Comparison of ENCODE assay signal across 1 cellular context in genomic region chr2:226031078-226031937, GRCh38.
TF ChIP-seq lines count a peak whose summit lies in the region.

No MANE protein-coding gene starts in this region.

TF ChIP-seq in HepG2, 621 proteins besides CTCF, POLR2A, EP300 and RAD21 (continued from another document and continues in another):
- TF ChIP-seq SIN3B (IDR thresholded peaks at IDR 0.05; ENCODE audit: low read length), result no peak
- peak; percentile 100 for TF ChIP-seq ZNF292 (CRISPR knock-in tag; IDR thresholded peaks at IDR 0.05; ENCODE audit: borderline replicate concordance, low read depth)
- TF ChIP-seq, protein P1, sequence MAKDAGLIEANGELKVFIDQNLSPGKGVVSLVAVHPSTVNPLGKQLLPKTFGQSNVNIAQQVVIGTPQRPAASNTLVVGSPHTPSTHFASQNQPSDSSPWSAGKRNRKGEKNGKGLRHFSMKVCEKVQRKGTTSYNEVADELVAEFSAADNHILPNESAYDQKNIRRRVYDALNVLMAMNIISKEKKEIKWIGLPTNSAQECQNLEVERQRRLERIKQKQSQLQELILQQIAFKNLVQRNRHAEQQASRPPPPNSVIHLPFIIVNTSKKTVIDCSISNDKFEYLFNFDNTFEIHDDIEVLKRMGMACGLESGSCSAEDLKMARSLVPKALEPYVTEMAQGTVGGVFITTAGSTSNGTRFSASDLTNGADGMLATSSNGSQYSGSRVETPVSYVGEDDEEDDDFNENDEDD (CRISPR knock-in tag; IDR thresholded peaks at IDR 0.05; ENCODE audit: borderline replicate concordance), result 0 out of 2 replicates have a peak, but pooled peaks have one; percentile 10
- TF ChIP-seq ZSCAN12 (CRISPR knock-in tag; IDR thresholded peaks at IDR 0.05), result 0 out of 2 replicates have a peak, but pooled peaks have one; percentile 16
- no peak; the same call in 1 of the 2 replicates for TF ChIP-seq ZBED4 (CRISPR knock-in tag; IDR thresholded peaks at IDR 0.05; ENCODE audit: borderline replicate concordance)
- no peak for TF ChIP-seq SNAI1 (CRISPR knock-in tag; IDR thresholded peaks at IDR 0.05; ENCODE audit: borderline replicate concordance)
- no peak; the same call in none of the 2 replicates for TF ChIP-seq ZNF607 (CRISPR knock-in tag; IDR thresholded peaks at IDR 0.05; ENCODE audit: borderline replicate concordance)
- TF ChIP-seq SMC3 (IDR thresholded peaks at IDR 0.05; ENCODE audit: low read length), result no peak
- TF ChIP-seq GPN1 (CRISPR knock-in tag; IDR thresholded peaks at IDR 0.05; ENCODE audit: borderline replicate concordance), result no peak
- TF ChIP-seq, protein P2, sequence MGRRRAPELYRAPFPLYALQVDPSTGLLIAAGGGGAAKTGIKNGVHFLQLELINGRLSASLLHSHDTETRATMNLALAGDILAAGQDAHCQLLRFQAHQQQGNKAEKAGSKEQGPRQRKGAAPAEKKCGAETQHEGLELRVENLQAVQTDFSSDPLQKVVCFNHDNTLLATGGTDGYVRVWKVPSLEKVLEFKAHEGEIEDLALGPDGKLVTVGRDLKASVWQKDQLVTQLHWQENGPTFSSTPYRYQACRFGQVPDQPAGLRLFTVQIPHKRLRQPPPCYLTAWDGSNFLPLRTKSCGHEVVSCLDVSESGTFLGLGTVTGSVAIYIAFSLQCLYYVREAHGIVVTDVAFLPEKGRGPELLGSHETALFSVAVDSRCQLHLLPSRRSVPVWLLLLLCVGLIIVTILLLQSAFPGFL (CRISPR knock-in tag; IDR thresholded peaks at IDR 0.05), result no peak
- no peak; the same call in 1 of the 2 replicates for TF ChIP-seq ZNF7 (CRISPR knock-in tag; IDR thresholded peaks at IDR 0.05)
- no peak for TF ChIP-seq THRA (CRISPR knock-in tag; IDR thresholded peaks at IDR 0.05; ENCODE audit: borderline replicate concordance)
- TF ChIP-seq PRMT3 (CRISPR knock-in tag; IDR thresholded peaks at IDR 0.05; ENCODE audit: borderline replicate concordance, low read depth), result no peak
- no peak for TF ChIP-seq PHF5A (CRISPR knock-in tag; IDR thresholded peaks at IDR 0.05; ENCODE audit: low read depth, unreplicated experiment)
- TF ChIP-seq MED1 (CRISPR knock-in tag; IDR thresholded peaks at IDR 0.05), result peak; percentile 93
- TF ChIP-seq NCOA2 (CRISPR knock-in tag; IDR thresholded peaks at IDR 0.05), result peak; percentile 60
- TF ChIP-seq TEAD2 (CRISPR knock-in tag; IDR thresholded peaks at IDR 0.05), result no peak
- no peak for TF ChIP-seq SOX13 (IDR thresholded peaks at IDR 0.05)
- TF ChIP-seq SOX13 (CRISPR knock-in tag; conservative IDR thresholded peaks at IDR 0.05 in 1 of 2, IDR thresholded peaks at IDR 0.05 in 1 of 2), result peak in 1 of 2 experiments; percentile 53; a peak in 1 of 4 replicates
- peak; percentile 86; the same call in 1 of the 2 replicates for TF ChIP-seq ZNF616 (CRISPR knock-in tag; IDR thresholded peaks at IDR 0.05; ENCODE audit: low read depth)
- TF ChIP-seq ZFP37 (CRISPR knock-in tag; IDR thresholded peaks at IDR 0.05; ENCODE audit: borderline replicate concordance), result peak; percentile 46; the same call in 1 of the 2 replicates
- TF ChIP-seq E2F2 (CRISPR knock-in tag; IDR thresholded peaks at IDR 0.05; ENCODE audit: borderline replicate concordance), result 0 out of 2 replicates have a peak, but pooled peaks have one; percentile 63
- no peak; the same call in 1 of the 2 replicates for TF ChIP-seq ZNF747 (CRISPR knock-in tag; IDR thresholded peaks at IDR 0.05; ENCODE audit: borderline replicate concordance)
- no peak for TF ChIP-seq HDAC6 (IDR thresholded peaks at IDR 0.05; ENCODE audit: low read depth, low read length)
- TF ChIP-seq KDM1A (CRISPR knock-in tag; IDR thresholded peaks at IDR 0.05), result no peak; the same call in 1 of the 2 replicates
- no peak for TF ChIP-seq CENPBD1 (CRISPR knock-in tag; IDR thresholded peaks at IDR 0.05; ENCODE audit: borderline replicate concordance, low read depth)
- TF ChIP-seq MTA1 (CRISPR knock-in tag; IDR thresholded peaks at IDR 0.05; ENCODE audit: borderline replicate concordance), result no peak; the same call in 1 of the 2 replicates
- TF ChIP-seq ATF1 (CRISPR knock-in tag; IDR thresholded peaks at IDR 0.05), result no peak
- TF ChIP-seq, protein P3, sequence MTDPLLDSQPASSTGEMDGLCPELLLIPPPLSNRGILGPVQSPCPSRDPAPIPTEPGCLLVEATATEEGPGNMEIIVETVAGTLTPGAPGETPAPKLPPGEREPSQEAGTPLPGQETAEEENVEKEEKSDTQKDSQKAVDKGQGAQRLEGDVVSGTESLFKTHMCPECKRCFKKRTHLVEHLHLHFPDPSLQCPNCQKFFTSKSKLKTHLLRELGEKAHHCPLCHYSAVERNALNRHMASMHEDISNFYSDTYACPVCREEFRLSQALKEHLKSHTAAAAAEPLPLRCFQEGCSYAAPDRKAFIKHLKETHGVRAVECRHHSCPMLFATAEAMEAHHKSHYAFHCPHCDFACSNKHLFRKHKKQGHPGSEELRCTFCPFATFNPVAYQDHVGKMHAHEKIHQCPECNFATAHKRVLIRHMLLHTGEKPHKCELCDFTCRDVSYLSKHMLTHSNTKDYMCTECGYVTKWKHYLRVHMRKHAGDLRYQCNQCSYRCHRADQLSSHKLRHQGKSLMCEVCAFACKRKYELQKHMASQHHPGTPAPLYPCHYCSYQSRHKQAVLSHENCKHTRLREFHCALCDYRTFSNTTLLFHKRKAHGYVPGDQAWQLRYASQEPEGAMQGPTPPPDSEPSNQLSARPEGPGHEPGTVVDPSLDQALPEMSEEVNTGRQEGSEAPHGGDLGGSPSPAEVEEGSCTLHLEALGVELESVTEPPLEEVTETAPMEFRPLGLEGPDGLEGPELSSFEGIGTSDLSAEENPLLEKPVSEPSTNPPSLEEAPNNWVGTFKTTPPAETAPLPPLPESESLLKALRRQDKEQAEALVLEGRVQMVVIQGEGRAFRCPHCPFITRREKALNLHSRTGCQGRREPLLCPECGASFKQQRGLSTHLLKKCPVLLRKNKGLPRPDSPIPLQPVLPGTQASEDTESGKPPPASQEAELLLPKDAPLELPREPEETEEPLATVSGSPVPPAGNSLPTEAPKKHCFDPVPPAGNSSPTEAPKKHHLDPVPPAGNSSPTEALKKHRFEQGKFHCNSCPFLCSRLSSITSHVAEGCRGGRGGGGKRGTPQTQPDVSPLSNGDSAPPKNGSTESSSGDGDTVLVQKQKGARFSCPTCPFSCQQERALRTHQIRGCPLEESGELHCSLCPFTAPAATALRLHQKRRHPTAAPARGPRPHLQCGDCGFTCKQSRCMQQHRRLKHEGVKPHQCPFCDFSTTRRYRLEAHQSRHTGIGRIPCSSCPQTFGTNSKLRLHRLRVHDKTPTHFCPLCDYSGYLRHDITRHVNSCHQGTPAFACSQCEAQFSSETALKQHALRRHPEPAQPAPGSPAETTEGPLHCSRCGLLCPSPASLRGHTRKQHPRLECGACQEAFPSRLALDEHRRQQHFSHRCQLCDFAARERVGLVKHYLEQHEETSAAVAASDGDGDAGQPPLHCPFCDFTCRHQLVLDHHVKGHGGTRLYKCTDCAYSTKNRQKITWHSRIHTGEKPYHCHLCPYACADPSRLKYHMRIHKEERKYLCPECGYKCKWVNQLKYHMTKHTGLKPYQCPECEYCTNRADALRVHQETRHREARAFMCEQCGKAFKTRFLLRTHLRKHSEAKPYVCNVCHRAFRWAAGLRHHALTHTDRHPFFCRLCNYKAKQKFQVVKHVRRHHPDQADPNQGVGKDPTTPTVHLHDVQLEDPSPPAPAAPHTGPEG (CRISPR knock-in tag; IDR thresholded peaks at IDR 0.05), result 0 out of 2 replicates have a peak, but pooled peaks have one; percentile 66
- TF ChIP-seq ZNF160 (CRISPR knock-in tag; IDR thresholded peaks at IDR 0.05), result 0 out of 2 replicates have a peak, but pooled peaks have one; percentile 55
- TF ChIP-seq ZBTB20 (CRISPR knock-in tag; IDR thresholded peaks at IDR 0.05; ENCODE audit: borderline replicate concordance, low read depth), result peak; percentile 94; the same call in 1 of the 2 replicates
- TF ChIP-seq ZNF124 (CRISPR knock-in tag; IDR thresholded peaks at IDR 0.05), result no peak; the same call in 1 of the 2 replicates
- TF ChIP-seq SRF (IDR thresholded peaks at IDR 0.05; ENCODE audit: low read depth, low read length), result no peak
- peak; percentile 91 for TF ChIP-seq AGO2 (optimal IDR thresholded peaks at IDR 0.05; ENCODE audit: low read depth, low read length)
- peak; percentile 89; the same call in 1 of the 2 replicates for TF ChIP-seq ZNF547 (CRISPR knock-in tag; IDR thresholded peaks at IDR 0.05)
- TF ChIP-seq, protein P4, sequence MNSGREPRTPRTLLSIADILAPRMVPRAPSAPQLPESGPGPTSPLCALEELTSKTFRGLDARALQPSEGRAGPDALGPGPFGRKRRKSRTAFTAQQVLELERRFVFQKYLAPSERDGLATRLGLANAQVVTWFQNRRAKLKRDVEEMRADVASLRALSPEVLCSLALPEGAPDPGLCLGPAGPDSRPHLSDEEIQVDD (CRISPR knock-in tag; IDR thresholded peaks at IDR 0.05; ENCODE audit: borderline replicate concordance), result peak; percentile 84; the same call in 1 of the 2 replicates
- TF ChIP-seq NPAS2 (CRISPR knock-in tag; IDR thresholded peaks at IDR 0.05; ENCODE audit: borderline replicate concordance), result no peak
- no peak for TF ChIP-seq KAT2B (IDR thresholded peaks at IDR 0.05; ENCODE audit: borderline replicate concordance, low read depth, low read length)
- TF ChIP-seq ZNF225 (CRISPR knock-in tag; IDR thresholded peaks at IDR 0.05), result peak; percentile 88; the same call in 1 of the 2 replicates
- TF ChIP-seq CBX5 (CRISPR knock-in tag; IDR thresholded peaks at IDR 0.05; ENCODE audit: borderline replicate concordance), result peak; percentile 83; the same call in 1 of the 2 replicates
- TF ChIP-seq, protein P5, sequence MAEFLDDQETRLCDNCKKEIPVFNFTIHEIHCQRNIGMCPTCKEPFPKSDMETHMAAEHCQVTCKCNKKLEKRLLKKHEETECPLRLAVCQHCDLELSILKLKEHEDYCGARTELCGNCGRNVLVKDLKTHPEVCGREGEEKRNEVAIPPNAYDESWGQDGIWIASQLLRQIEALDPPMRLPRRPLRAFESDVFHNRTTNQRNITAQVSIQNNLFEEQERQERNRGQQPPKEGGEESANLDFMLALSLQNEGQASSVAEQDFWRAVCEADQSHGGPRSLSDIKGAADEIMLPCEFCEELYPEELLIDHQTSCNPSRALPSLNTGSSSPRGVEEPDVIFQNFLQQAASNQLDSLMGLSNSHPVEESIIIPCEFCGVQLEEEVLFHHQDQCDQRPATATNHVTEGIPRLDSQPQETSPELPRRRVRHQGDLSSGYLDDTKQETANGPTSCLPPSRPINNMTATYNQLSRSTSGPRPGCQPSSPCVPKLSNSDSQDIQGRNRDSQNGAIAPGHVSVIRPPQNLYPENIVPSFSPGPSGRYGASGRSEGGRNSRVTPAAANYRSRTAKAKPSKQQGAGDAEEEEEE (CRISPR knock-in tag; IDR thresholded peaks at IDR 0.05; ENCODE audit: borderline replicate concordance), result no peak
- TF ChIP-seq RFX3 (CRISPR knock-in tag; IDR thresholded peaks at IDR 0.05), result no peak
- peak; percentile 92 for TF ChIP-seq ZSCAN22 (CRISPR knock-in tag; IDR thresholded peaks at IDR 0.05)
- no peak for TF ChIP-seq MAFG (CRISPR knock-in tag; IDR thresholded peaks at IDR 0.05)
